8 cellular contexts compared by ENCODE assay signal in the genomic region with DNA sequence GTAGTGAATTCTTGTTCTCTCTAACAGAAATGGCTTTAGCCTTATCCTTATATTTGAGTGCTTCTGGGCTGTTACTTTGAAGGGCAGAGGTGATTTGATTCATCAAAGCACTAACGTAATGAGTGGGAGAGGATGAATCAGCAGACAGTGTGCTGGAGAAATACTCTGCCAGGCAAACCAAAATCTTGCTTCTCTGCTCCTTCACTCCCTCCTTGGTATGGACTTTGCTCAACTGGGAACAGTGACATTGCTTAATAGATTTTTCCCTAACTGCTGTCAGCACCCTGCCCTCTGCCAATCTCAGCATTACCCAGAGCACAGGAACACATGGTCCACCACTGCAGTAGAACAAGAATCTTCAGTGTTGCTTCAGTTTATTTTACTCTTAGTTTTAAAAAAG. TPM values are rescaled to one million over a fixed set of nuclear protein-coding genes. Genes with fewer than 3 reads are reported as not detected.
DNase-seq lines count a peak whose midpoint lies in the region; ATAC-seq and TF ChIP-seq lines count a peak whose summit lies in the region.

No MANE protein-coding gene starts in this region.

- peak overlapping the region; percentile 12 to 74 (median 73); a peak in 5 of 7 replicates for H3K27ac Mint-ChIP-seq in H9
- no peak overlapping the region for H3K27ac Mint-ChIP-seq in stimulated activated effector memory CD8-positive, alpha-beta T cell treated with anti-CD3 and anti-CD28 coated beads, Interleukin-12 subunit alpha, Interleukin-12 subunit beta, amount 100 ng/mL, for 72 hours
- peak overlapping the region in 1 of 8 donors; percentile 9 for H3K27ac Mint-ChIP-seq in CD8-positive, alpha-beta memory T cell

- H3K14ac ChIP-seq in H9 (ENCODE audit: insufficient read depth, low read length), result no peak overlapping the region

- no peaks in the 10 kb centered on the region for H3K27me3 Mint-ChIP-seq in H9 (ENCODE audit: low read depth)
- H3K27me3 Mint-ChIP-seq in CD8-positive, alpha-beta memory T cell, result no peaks in the 10 kb centered on the region

- H3K23me2 ChIP-seq in H9 (ENCODE audit: insufficient read length, low read depth, low read length, poor library complexity, severe bottlenecking), result no peaks in the 10 kb centered on the region

- H3K36me3 Mint-ChIP-seq in H9 (ENCODE audit: insufficient read depth in 1 of 3, low read depth in 3 of 3), result peaks cover 0 to 2% (median 0%) of the 10 kb centered on the region in 3 experiments; a peak in 3 of 7 replicates
- no peaks in the 10 kb centered on the region for H3K36me3 Mint-ChIP-seq in stimulated activated effector memory CD8-positive, alpha-beta T cell treated with anti-CD3 and anti-CD28 coated beads, Interleukin-12 subunit alpha, Interleukin-12 subunit beta, amount 100 ng/mL, for 72 hours
- H3K36me3 Mint-ChIP-seq in CD8-positive, alpha-beta memory T cell, result peaks cover 1 to 10% (median 4%) of the 10 kb centered on the region in 3 donors

- peak overlapping the region in 1 of 12 donors; percentile 5 for H3K4me3 ChIP-seq in heart left ventricle
- no peak overlapping the region for H3K4me3 ChIP-seq in CD8-positive, alpha-beta memory T cell (ENCODE audit: low read length)

- CTCF ChIA-PET in RWPE1 (lab: Yijun Ruan, JAX), result no interaction called here
- CTCF ChIA-PET in CD8-positive, alpha-beta memory T cell (lab: Charles Lee), result no interaction called here

- DNase-seq in H9 (no peak), RWPE1 (ENCODE audit: low spot score) (peak; percentile 62), heart left ventricle (peak in 2 of 5 donors; percentile 39 to 41), RPMI8226 (no peak)
- DNase-seq in stimulated activated effector memory CD8-positive, alpha-beta T cell treated with anti-CD3 and anti-CD28 coated beads, Interleukin-12 subunit alpha, Interleukin-12 subunit beta, amount 100 ng/mL, for 72 hours (ENCODE audit: low spot score in 2 of 2), result no peak
- DNase-seq in CD8-positive, alpha-beta memory T cell, result no peak

- H3K4me3 Mint-ChIP-seq in H9, result no peak overlapping the region
- H3K4me3 Mint-ChIP-seq in stimulated activated effector memory CD8-positive, alpha-beta T cell treated with anti-CD3 and anti-CD28 coated beads, Interleukin-12 subunit alpha, Interleukin-12 subunit beta, amount 100 ng/mL, for 72 hours, result no peak overlapping the region
- no peak overlapping the region for H3K4me3 Mint-ChIP-seq in CD8-positive, alpha-beta memory T cell

- H3K23ac ChIP-seq in H9 (ENCODE audit: insufficient read length, low read depth, low read length), result no peak overlapping the region

- no peak for TF ChIP-seq POLR2A in heart left ventricle (IDR thresholded peaks at IDR 0.05)

- peaks cover 0 to 15% (median 0%) of the 10 kb centered on the region in 9 donors for H3K36me3 ChIP-seq in heart left ventricle
- H3K36me3 ChIP-seq in CD8-positive, alpha-beta memory T cell (ENCODE audit: insufficient read depth, low read length), result no peaks in the 10 kb centered on the region

- H3K27ac ChIP-seq in H9 (ENCODE audit: insufficient read length, low read depth, low read length), result no peak overlapping the region
- no peak overlapping the region for H3K27ac ChIP-seq in RWPE1
- H3K27ac ChIP-seq in heart left ventricle, result peak overlapping the region; percentile 8 to 72 (median 46)
- no peak overlapping the region for H3K27ac ChIP-seq in CD8-positive, alpha-beta memory T cell (ENCODE audit: low read depth, low read length)

- no peak overlapping the region for H2AFZ ChIP-seq in H9 (ENCODE audit: low read length)

- no peaks in the 10 kb centered on the region for H3K27me3 ChIP-seq in H9 (ENCODE audit: insufficient read depth, low read length)
- H3K27me3 ChIP-seq in heart left ventricle, result no peaks in the 10 kb centered on the region
- H3K27me3 ChIP-seq in CD8-positive, alpha-beta memory T cell (ENCODE audit: insufficient read depth, low read length, poor library complexity, severe bottlenecking), result no peaks in the 10 kb centered on the region

- H3K9ac ChIP-seq in H9 (ENCODE audit: extremely low read depth, insufficient read length, low read length), result no peak overlapping the region

- no peak overlapping the region for H3K18ac ChIP-seq in H9 (ENCODE audit: insufficient read length, low read depth, low read length)

- WGBS in H9 (ENCODE audit: extremely low coverage, insufficient read length, low lambda C conversion rate), result no CpG with 5 or more reads among the region's 1 CpG
- 24 to 31% (median 26%) methylated on average over 1 of the region's 1 CpG for WGBS in heart left ventricle, 4 donors

- H3T11ph ChIP-seq in H9 (ENCODE audit: low read length), result no peak overlapping the region

- no peaks in the 10 kb centered on the region for H3K79me1 ChIP-seq in H9 (ENCODE audit: insufficient read depth, low read depth, low read length, poor library complexity, severe bottlenecking)

- H4K5ac ChIP-seq in H9 (ENCODE audit: insufficient read length, low read depth, low read length), result no peak overlapping the region

- no peaks in the 10 kb centered on the region for H3K9me3 Mint-ChIP-seq in H9
- H3K9me3 Mint-ChIP-seq in stimulated activated effector memory CD8-positive, alpha-beta T cell treated with anti-CD3 and anti-CD28 coated beads, Interleukin-12 subunit alpha, Interleukin-12 subunit beta, amount 100 ng/mL, for 72 hours, result no peaks in the 10 kb centered on the region
- H3K9me3 Mint-ChIP-seq in CD8-positive, alpha-beta memory T cell, result no peaks in the 10 kb centered on the region

- H2AK5ac ChIP-seq in H9 (ENCODE audit: insufficient read length, low read length), result no peak overlapping the region

- H4K20me1 ChIP-seq in H9 (ENCODE audit: control insufficient read depth, insufficient read depth, insufficient read length), result no peaks in the 10 kb centered on the region

- H4K91ac ChIP-seq in H9 (ENCODE audit: insufficient read length, low read depth, low read length), result no peak overlapping the region

- H2BK12ac ChIP-seq in H9 (ENCODE audit: insufficient read length, low read depth, low read length), result no peak overlapping the region

- POLR2A ChIA-PET in RWPE1 (lab: Yijun Ruan, JAX; ENCODE audit: low non-redundant PET), result interaction anchor here (0.5 kb wide), 1 partner anchor 300 kb away, joined by 3 read pairs; the partner anchor contains the start of gene SMARCAD1
- POLR2A ChIA-PET in CD8-positive, alpha-beta memory T cell (lab: Charles Lee), result no interaction called here

- H2BK20ac ChIP-seq in H9 (ENCODE audit: low read depth, low read length, poor library complexity, severe bottlenecking), result no peak overlapping the region

- H3K56ac ChIP-seq in H9 (ENCODE audit: insufficient read length, low read depth, low read length), result no peak overlapping the region

- H4K8ac ChIP-seq in H9 (replicated peaks; ENCODE audit: insufficient read length, low read depth, low read length), result no peak overlapping the region

- TF ChIP-seq CTCF in H9 (conservative IDR thresholded peaks at IDR 0.05) (no peak), RWPE1 (conservative IDR thresholded peaks at IDR 0.05; ENCODE audit: low read depth) (no peak), heart left ventricle (IDR thresholded peaks at IDR 0.05) (no peak)

- peaks cover 1% of the 10 kb centered on the region; the same call in 1 of the 2 replicates for H3K79me2 ChIP-seq in H9 (ENCODE audit: insufficient read depth, low read length)

- H2BK120ac ChIP-seq in H9 (ENCODE audit: low read depth, low read length, poor library complexity, severe bottlenecking), result no peak overlapping the region

- H3K4me1 Mint-ChIP-seq in H9, result peaks cover 6 to 14% of the 10 kb centered on the region in 2 experiments; a peak in 1 of 4 replicates
- peaks cover 5% of the 10 kb centered on the region for H3K4me1 Mint-ChIP-seq in stimulated activated effector memory CD8-positive, alpha-beta T cell treated with anti-CD3 and anti-CD28 coated beads, Interleukin-12 subunit alpha, Interleukin-12 subunit beta, amount 100 ng/mL, for 72 hours
- H3K4me1 Mint-ChIP-seq in CD8-positive, alpha-beta memory T cell, result peaks cover 3 to 7% (median 5%) of the 10 kb centered on the region in 3 donors

- no peak overlapping the region for H3K4me2 ChIP-seq in H9 (ENCODE audit: insufficient read depth, insufficient read length, low read length)

- peak; percentile 60 to 86 (median 82) for ATAC-seq in heart left ventricle
- peak; percentile 98 for ATAC-seq in stimulated activated effector memory CD8-positive, alpha-beta T cell treated with anti-CD3 and anti-CD28 coated beads, Interleukin-12 subunit alpha, Interleukin-12 subunit beta, amount 100 ng/mL, for 72 hours
- no peak for ATAC-seq in HG03571 (IDR thresholded peaks at IDR 0.05; ENCODE audit: unreplicated experiment)
- no peak for ATAC-seq in GM18858 (IDR thresholded peaks at IDR 0.05; ENCODE audit: unreplicated experiment)

- no peak overlapping the region for H2BK15ac ChIP-seq in H9 (ENCODE audit: low read depth, low read length)

- no peak overlapping the region for H3K4ac ChIP-seq in H9 (ENCODE audit: low read depth, low read length)

- H2BK5ac ChIP-seq in H9 (ENCODE audit: insufficient read length, low read length), result no peak overlapping the region

- H3K4me1 ChIP-seq in H9 (ENCODE audit: insufficient read depth, low read length), result no peaks in the 10 kb centered on the region; the same call in 1 of the 2 replicates
- H3K4me1 ChIP-seq in heart left ventricle, result peaks cover 14 to 86% (median 51%) of the 10 kb centered on the region in 12 donors
- H3K4me1 ChIP-seq in CD8-positive, alpha-beta memory T cell (ENCODE audit: insufficient read depth, low read length), result no peaks in the 10 kb centered on the region

- intact Hi-C loops in heart left ventricle (cut with DNase I), result loop anchor here in 1 of 10 donors (10.0 kb wide), 1 partner anchor 53 kb away; the partner anchor contains the start of gene PDLIM5

- H3K9me3 ChIP-seq in H9 (ENCODE audit: control insufficient read depth, low read depth, low read length) (no peaks in the 10 kb centered on the region), heart left ventricle (no peaks in the 10 kb centered on the region)
- H3K9me3 ChIP-seq in CD8-positive, alpha-beta memory T cell (ENCODE audit: low read length), result no peaks in the 10 kb centered on the region

RNA-seq across cellular contexts. Expression of gene PDLIM5, which starts 56.0 kb away (rescaled TPM):
- 57.7 and 58.0 TPM in 2 replicates for total RNA-seq in H9 (2021)
- total RNA-seq in heart left ventricle, result 1,000 to 10,000 TPM in 7 of 9 donors, 100 to 1,000 TPM in 2; 814 to 1,378 (median 1,064) TPM
- 100 to 1,000 TPM; 262 to 648 TPM for polyA plus RNA-seq in heart left ventricle
- total RNA-seq in CD8-positive, alpha-beta memory T cell, result 10 to 100 TPM; 27.0 to 27.4 TPM
- 50.2 TPM for polyA plus RNA-seq in CD8-positive, alpha-beta memory T cell

Comparison
In these comparisons a context has a peak if more than half of its experiments do, and no peak if none do; other contexts are left out.
1. H3K27ac ChIP-seq: peak in heart left ventricle (12 of 12); none in H9 (single experiment), RWPE1 (single experiment) and CD8-positive, alpha-beta memory T cell (single experiment).
2. ATAC-seq: peak in heart left ventricle (4 of 4) and stimulated activated effector memory CD8-positive, alpha-beta T cell treated with anti-CD3 and anti-CD28 coated beads, Interleukin-12 subunit alpha, Interleukin-12 subunit beta, amount 100 ng/mL, for 72 hours (single experiment); none in HG03571 (single experiment) and GM18858 (single experiment).
3. RNA of gene PDLIM5, which starts 56.0 kb away (total RNA-seq): 814 to 1,378 TPM in heart left ventricle; 57.7 to 58.0 TPM in H9 and 27.0 to 27.4 TPM in CD8-positive, alpha-beta memory T cell; every median in the first group is over 10 times any median in the second.